ENCODE assay signal across 1 cellular context in the genomic region with DNA sequence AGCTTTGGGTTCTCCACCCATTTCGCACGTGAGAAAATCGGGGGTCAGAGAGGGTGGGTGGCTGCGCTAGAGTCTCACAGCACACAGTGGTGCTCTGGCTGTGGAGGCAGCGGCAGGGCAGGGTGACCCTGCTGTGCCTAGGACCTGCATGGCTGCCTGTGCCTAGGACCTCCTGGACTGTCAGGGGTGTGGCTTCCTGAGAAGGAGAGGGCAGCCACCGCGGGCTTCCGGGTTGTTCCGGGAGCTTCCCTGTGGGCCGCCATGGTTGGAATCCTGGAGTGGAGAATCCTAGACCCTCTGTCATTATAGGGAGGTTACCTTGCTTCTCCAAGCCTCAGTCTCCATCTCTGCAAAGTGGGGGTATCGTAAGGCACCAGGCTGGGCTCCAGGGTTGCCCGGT.
TF ChIP-seq lines count a peak whose summit lies in the region.

No MANE protein-coding gene starts in this region.

TF ChIP-seq in GM12891, 5 proteins besides CTCF, POLR2A, EP300 and RAD21:
- no peak for TF ChIP-seq TAF1 (IDR thresholded peaks at IDR 0.05; ENCODE audit: low read depth, low read length)
- TF ChIP-seq POLR2AphosphoS5 (IDR thresholded peaks at IDR 0.05; ENCODE audit: low read depth, low read length): no peak
- TF ChIP-seq POU2F2 (IDR thresholded peaks at IDR 0.05; ENCODE audit: low read depth, low read length): no peak
- no peak for TF ChIP-seq SPI1 (IDR thresholded peaks at IDR 0.05; ENCODE audit: low read depth, low read length)
- no peak for TF ChIP-seq PAX5 (IDR thresholded peaks at IDR 0.05; ENCODE audit: insufficient read depth, low read length, severe bottlenecking)
